23 cellular contexts compared by ENCODE assay signal in genomic region chr1:84361796-84362195, GRCh38. TPM values are rescaled to one million over a fixed set of nuclear protein-coding genes. Genes with fewer than 3 reads are reported as not detected.
"Had no signal": no experiment of that assay in that cellular context is flagged by ENCODE, and none has a peak within 500 bp of the region (broad histone marks: within the 10 kb centered on the region; RNA-seq: fewer than 3 reads in every experiment).

No MANE protein-coding gene starts in this region.

- H3K4me1 ChIP-seq: left ventricle myocardium inferior, uterus had no signal

- DNase-seq: activated CD4-positive, alpha-beta memory T cell treated with anti-CD3 and anti-CD28 coated beads for 36 hours; activated CD4-positive, alpha-beta T cell treated with anti-CD3 and anti-CD28 coated beads for 36 hours; activated gamma-delta T cell treated with Interleukin-2 at 50 U/mL for 16 hours; activated T-cell treated with anti-CD3 and anti-CD28 coated beads for 4 hours; dermis blood vessel endothelial cell; effector memory CD8-positive, alpha-beta T cell; foreskin melanocyte; hypothalamus; kidney; left ventricle myocardium inferior; naive B cell; stimulated activated CD4-positive, alpha-beta T cell treated with anti-CD3 and anti-CD28 coated beads, Interleukin-2, amount 100 ng/mL, for 24 hours; stimulated activated naive CD4-positive, alpha-beta T cell treated with Interleukin-2 at 50 U/mL for 16 hours; tibial artery; uterus had no signal

- H3K27me3 ChIP-seq: right atrium auricular region, tibial artery, uterus had no signal

- FAIRE-seq: kidney had no signal

- H3K36me3 ChIP-seq: left ventricle myocardium inferior, right atrium auricular region, tibial artery, uterus had no signal

- ATAC-seq: activated CD4-positive, alpha-beta T cell treated with anti-CD3 and anti-CD28 coated beads for 36 hours; effector memory CD8-positive, alpha-beta T cell; WTC11 had no signal

- H3K27ac ChIP-seq: left ventricle myocardium inferior, right atrium auricular region, tibial artery, uterus had no signal

- H3K9me3 ChIP-seq: left ventricle myocardium inferior, right atrium auricular region, tibial artery, uterus had no signal

- H3K4me3 ChIP-seq: left ventricle myocardium inferior, right atrium auricular region, tibial artery, uterus had no signal

RNA-seq across cellular contexts. Expression of gene DNASE2B, which starts 36.5 kb away (rescaled TPM):
- total RNA-seq: activated CD4-positive, alpha-beta memory T cell treated with anti-CD3 and anti-CD28 coated beads for 36 hours; activated CD4-positive, alpha-beta T cell treated with anti-CD3 and anti-CD28 coated beads for 36 hours; activated T-helper 1 cell treated with anti-CD3 and anti-CD28 coated beads, Interleukin-12 subunit alpha, Interleukin-12 subunit beta, Interleukin-2, Interleukin-4 antibody, amounts not matched to agents 30 ng/mL and 10 ng/mL and 1 ng/mL, durations not matched to agents 14 hours and 24 hours and 36 hours; cardiac septum; dermis blood vessel endothelial cell; fibroblast of lung; kidney; left ventricle myocardium inferior; mononuclear cell; neural crest cell; osteoblast; right atrium auricular region; uterus had no signal
- polyA plus RNA-seq: fibroblast of lung had no signal
